ENCODE assay signal across 23 cellular contexts in genomic region chr1:192316692-192317091, GRCh38. TPM values are rescaled to one million over a fixed set of nuclear protein-coding genes. Genes with fewer than 3 reads are reported as not detected.
DNase-seq lines count a peak whose midpoint lies in the region; ATAC-seq, FAIRE-seq and TF ChIP-seq lines count a peak whose summit lies in the region.
"Had no signal": no experiment of that assay in that cellular context is flagged by ENCODE, and none has a peak within 500 bp of the region (broad histone marks: within the 10 kb centered on the region; RNA-seq: fewer than 3 reads in every experiment).

RGS21 (plus strand) TSS chr1:192316992; CDS start chr1:192343037, 26,045 bp downstream.

- peak within 1 kb of the TSS; percentile 45 for H2BK5ac ChIP-seq in IMR-90 (ENCODE audit: low read depth, low read length, poor library complexity, severe bottlenecking)

- no peak within 1 kb of the TSS for H2AFZ ChIP-seq in IMR-90 (replicated peaks; ENCODE audit: low read length, poor library complexity)
- H2AFZ ChIP-seq: GM23338 had no signal

- dilution Hi-C loops in IMR-90 (cut with HindIII; ENCODE audit: low sequenced_read_pairs, unreplicated experiment), result no loop called here

- intact Hi-C loops in A673 (cut with micrococcal nuclease; ENCODE audit: unreplicated experiment), result loop anchor here (2.0 to 10.0 kb wide), 2 partner anchors 128 to 1682 kb away; no protein-coding TSS in a partner anchor
- intact Hi-C loops in IMR-90 (cut with micrococcal nuclease), result loop anchor here (10.0 kb wide), 3 partner anchors 572 to 1862 kb away; no protein-coding TSS in a partner anchor

- no peak within 1 kb of the TSS; the same call in 1 of the 2 replicates for H3K23ac ChIP-seq in IMR-90 (ENCODE audit: low read depth, low read length)

- no peak within 1 kb of the TSS for H2AK5ac ChIP-seq in IMR-90 (ENCODE audit: low read depth, low read length)

- H3K27me3 ChIP-seq in A673 (replicated peaks; ENCODE audit: insufficient read depth, low read depth, low read length, poor library complexity) (no peaks in the 10 kb centered on the region), IMR-90 (ENCODE audit: control insufficient read depth, insufficient read depth, low read length) (no peaks in the 10 kb centered on the region)
- H3K27me3 ChIP-seq: BE2C; BLaER1 treated with 17β-estradiol and CSF1 and Interleukin-3, amounts not matched to agents 10 nM and 100 nM had no signal

- TF ChIP-seq CTCF in A673 (conservative IDR thresholded peaks at IDR 0.05; ENCODE audit: low read depth, low read length), result no peak
- no peak for TF ChIP-seq CTCF in IMR-90 (conservative IDR thresholded peaks at IDR 0.05; ENCODE audit: low read depth, low read length)

- TF ChIP-seq RAD21 in IMR-90 (IDR thresholded peaks at IDR 0.05; ENCODE audit: low read length), result no peak

- H3K4ac ChIP-seq in IMR-90 (ENCODE audit: low read depth, low read length), result no peak within 1 kb of the TSS

- in situ Hi-C loops in IMR-90 (cut with MboI; ENCODE audit: low sequenced_read_pairs), result loop anchor here (25.0 kb wide), 1 partner anchor 1354 kb away; no protein-coding TSS in a partner anchor

- H2AK9ac ChIP-seq in IMR-90 (replicated peaks; ENCODE audit: low read depth, low read length, poor library complexity), result no peak within 1 kb of the TSS

- H3K79me1 ChIP-seq in IMR-90 (ENCODE audit: low read depth in 1 of 2, low read length in 2 of 2), result no peaks in the 10 kb centered on the region

- H3K14ac ChIP-seq in IMR-90 (replicated peaks; ENCODE audit: low read depth, low read length), result no peak within 1 kb of the TSS; the same call in 1 of the 2 replicates

- FAIRE-seq in TTC549 (lab: Jason Lieb, UNC), result peak; percentile 63
- FAIRE-seq: GM12891, GM18507 had no signal

- H3K9me3 ChIP-seq in A673 (ENCODE audit: low read depth, low read length, poor library complexity, severe bottlenecking), result no peaks in the 10 kb centered on the region
- no peaks in the 10 kb centered on the region for H3K9me3 ChIP-seq in IMR-90 (ENCODE audit: control insufficient read depth, insufficient read depth, low read length)
- H3K9me3 ChIP-seq: BE2C; BLaER1 treated with 17β-estradiol and CSF1 and Interleukin-3, amounts not matched to agents 10 nM and 100 nM had no signal

- no peak within 1 kb of the TSS for H4K8ac ChIP-seq in IMR-90 (ENCODE audit: low read depth in 2 of 2, low read length in 2 of 2)

- H2BK20ac ChIP-seq in IMR-90 (ENCODE audit: low read depth, low read length), result no peak within 1 kb of the TSS

- H3K27ac ChIP-seq in A673 (ENCODE audit: low read depth, low read length, poor library complexity, severe bottlenecking) (peak within 1 kb of the TSS; percentile 51), IMR-90 (ENCODE audit: insufficient read depth, low read length) (no peak within 1 kb of the TSS)
- H3K27ac ChIP-seq: BLaER1 treated with 17β-estradiol and CSF1 and Interleukin-3, amounts not matched to agents 10 nM and 100 nM had no signal

- no peak within 1 kb of the TSS for H3K9ac ChIP-seq in IMR-90 (ENCODE audit: low read depth, low read length)
- H3K9ac ChIP-seq: BLaER1 treated with 17β-estradiol and CSF1 and Interleukin-3, amounts not matched to agents 10 nM and 100 nM had no signal

- no peak within 1 kb of the TSS for H3K4me3 ChIP-seq in A673 (ENCODE audit: low read depth, low read length, poor library complexity, severe bottlenecking)
- H3K4me3 ChIP-seq in IMR-90 (ENCODE audit: insufficient read depth, low read depth, low read length), result no peak within 1 kb of the TSS
- H3K4me3 ChIP-seq: BLaER1 treated with 17β-estradiol and CSF1 and Interleukin-3, amounts not matched to agents 10 nM and 100 nM; GM23338 had no signal

- H3K56ac ChIP-seq in IMR-90 (ENCODE audit: extremely low read depth, insufficient read depth, low read length), result no peak within 1 kb of the TSS

- H3K36me3 ChIP-seq in A673 (ENCODE audit: insufficient read depth, low read length, poor library complexity, severe bottlenecking) (no peaks in the 10 kb centered on the region), IMR-90 (ENCODE audit: control insufficient read depth, insufficient read depth, low read length) (no peaks in the 10 kb centered on the region)
- H3K36me3 ChIP-seq: BE2C; BLaER1 treated with 17β-estradiol and CSF1 and Interleukin-3, amounts not matched to agents 10 nM and 100 nM had no signal

- no peak within 1 kb of the TSS for H4K5ac ChIP-seq in IMR-90 (ENCODE audit: low read depth, low read length)

- H4K91ac ChIP-seq in IMR-90 (ENCODE audit: insufficient read depth, low read depth, low read length), result no peak within 1 kb of the TSS

- no peak within 1 kb of the TSS for H2BK120ac ChIP-seq in IMR-90 (ENCODE audit: low read depth, low read length)

- H3K4me2 ChIP-seq in IMR-90 (ENCODE audit: low read depth, low read length), result no peak within 1 kb of the TSS
- H3K4me2 ChIP-seq: BLaER1 treated with 17β-estradiol and CSF1 and Interleukin-3, amounts not matched to agents 10 nM and 100 nM; GM23338 had no signal

- no peaks in the 10 kb centered on the region for H3K9me1 ChIP-seq in IMR-90 (ENCODE audit: insufficient read depth, low read length)

- TF ChIP-seq POLR2A in IMR-90 (IDR thresholded peaks at IDR 0.05; ENCODE audit: low read depth, low read length), result no peak

- no peak within 1 kb of the TSS for H2BK15ac ChIP-seq in IMR-90 (ENCODE audit: low read depth, low read length)

- H3K4me1 ChIP-seq in A673 (ENCODE audit: insufficient read depth, low read length, poor library complexity, severe bottlenecking) (peaks cover 62% of the 10 kb centered on the region), IMR-90 (ENCODE audit: control insufficient read depth, insufficient read depth, low read length) (no peaks in the 10 kb centered on the region)
- H3K4me1 ChIP-seq: BE2C; BLaER1 treated with 17β-estradiol and CSF1 and Interleukin-3, amounts not matched to agents 10 nM and 100 nM had no signal

- TSS peak; percentile 55 for BruUV-seq in A673 (replicated peaks; lab: Mats Ljungman, UMichigan)
- BruUV-seq in IMR-90 (replicated peaks; lab: Mats Ljungman, UMichigan), result no TSS peak

- H4K20me1 ChIP-seq in IMR-90 (ENCODE audit: insufficient read depth, low read length), result no peaks in the 10 kb centered on the region
- H4K20me1 ChIP-seq: BLaER1 treated with 17β-estradiol and CSF1 and Interleukin-3, amounts not matched to agents 10 nM and 100 nM had no signal

- POLR2A ChIA-PET in A673 (lab: Charles Lee; ENCODE audit: low non-redundant PET), result no interaction called here
- POLR2A ChIA-PET in IMR-90 (lab: Charles Lee; ENCODE audit: unreplicated experiment), result no interaction called here

- no peak for DNase-seq in A673 (ENCODE audit: low spot score)
- no peak for DNase-seq in IMR-90
- DNase-seq in hypothalamus (lab: John Stamatoyannopoulos, UW), result no peak
- no peak for DNase-seq in SKM-1 treated with dmso at 0.1 percent for 144 hours (lab: John Stamatoyannopoulos, UW; ENCODE audit: unreplicated experiment)
- DNase-seq: ACHN; AML-193; BE2C; CD4-positive, alpha-beta T cell; CD8-positive, alpha-beta memory T cell; DMS 273 treated with DMSO at 0.1 percent for 48 hours; DMS79; GF-D8; H9 had no signal

- ATAC-seq in IMR-90 (ENCODE audit: low read depth), result no peak
- no peak for ATAC-seq in HG03159 (IDR thresholded peaks at IDR 0.05; ENCODE audit: unreplicated experiment)
- ATAC-seq: GM23338, HCT116 had no signal

- no CpG with 5 or more reads among the region's 1 CpG for WGBS in IMR-90 (ENCODE audit: extremely low coverage in 2 of 2, insufficient read length in 1 of 2), 2 experiments

- H3K18ac ChIP-seq in IMR-90 (ENCODE audit: low read depth, low read length), result no peak within 1 kb of the TSS

- CTCF ChIA-PET in A673 (lab: Charles Lee), result interaction anchor here (0.6 kb wide), 1 partner anchor 600 kb away, joined by 4 read pairs; no protein-coding TSS in a partner anchor
- CTCF ChIA-PET in IMR-90 (lab: Yijun Ruan, JAX), result interaction anchor here (0.6 to 0.9 kb wide), 2 partner anchors 322 to 651 kb away, joined by 3 to 4 read pairs; no protein-coding TSS in a partner anchor

TF ChIP-seq in IMR-90, 13 proteins besides CTCF, POLR2A, EP300 and RAD21:
- TF ChIP-seq MAZ (IDR thresholded peaks at IDR 0.05; ENCODE audit: borderline replicate concordance, low read depth, low read length), result no peak
- TF ChIP-seq MAFK (IDR thresholded peaks at IDR 0.05; ENCODE audit: low read depth, low read length), result no peak
- no peak for TF ChIP-seq RFX5 (IDR thresholded peaks at IDR 0.05; ENCODE audit: low read depth, low read length)
- no peak for TF ChIP-seq USF2 (IDR thresholded peaks at IDR 0.05; ENCODE audit: low read depth, low read length)

RNA-seq across cellular contexts. Expression of gene RGS21, which starts in this region (rescaled TPM):
- total RNA-seq in A673 (2021), result 0.17 and 0.43 TPM in 2 replicates
- total RNA-seq in IMR-90 (2012; rRNA removed), result not detected in 2 replicates
- not detected in 2 replicates for polyA plus RNA-seq in IMR-90 (2012; rRNA removed)
- polyA plus RNA-seq in IMR-90 (2012; cell fraction: cytosol; rRNA removed), result not detected in 2 replicates
- polyA plus RNA-seq in IMR-90 (2012; cell fraction: nucleus; rRNA removed; ENCODE audit: low replicate concordance), result not detected in 2 replicates
- total RNA-seq: A172; CD4-positive, alpha-beta T cell; CD8-positive, alpha-beta memory T cell; GM23338; H4; H9 had no signal
- polyA plus RNA-seq: CD14-positive monocyte; CD8-positive, alpha-beta memory T cell; GM23338 had no signal
